In the genomic region with DNA sequence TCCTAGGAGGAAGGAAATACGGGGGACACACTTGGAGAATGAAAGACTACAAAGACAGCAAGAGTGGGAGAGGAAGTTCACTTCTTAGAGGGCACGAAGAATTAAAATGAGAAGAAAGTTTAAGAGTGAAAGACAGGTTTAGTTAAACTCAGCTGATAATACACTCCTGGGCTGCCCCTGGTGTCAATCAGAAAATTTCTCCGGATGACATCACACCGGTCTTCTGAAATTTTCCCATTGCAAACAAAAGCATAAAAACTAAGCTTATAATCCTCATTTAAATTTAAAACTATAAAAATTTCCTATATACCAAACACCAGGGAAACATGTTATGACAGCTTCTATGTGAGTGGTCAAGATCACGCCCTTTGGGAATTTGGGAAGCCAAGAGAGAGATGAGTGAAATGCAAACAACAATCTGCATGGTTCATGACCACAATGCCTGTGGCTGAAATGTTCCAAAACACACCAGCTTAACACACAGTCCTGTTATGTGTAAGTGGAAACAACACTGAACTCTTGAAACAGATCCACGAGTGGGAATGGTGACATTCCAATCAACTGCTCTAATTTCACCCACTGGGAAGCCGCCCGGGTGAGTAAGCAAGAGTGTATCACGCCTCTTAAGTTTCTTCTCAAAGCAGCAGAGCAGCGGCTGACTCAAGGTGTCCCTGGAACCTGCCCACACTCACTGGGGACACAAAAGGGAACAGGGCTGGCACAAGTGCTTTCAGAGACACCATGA, we compare ENCODE assay signal across 9 cellular contexts. TPM values are rescaled to one million over a fixed set of nuclear protein-coding genes. Genes with fewer than 3 reads are reported as not detected.
DNase-seq lines count a peak whose midpoint lies in the region; ATAC-seq, FAIRE-seq and TF ChIP-seq lines count a peak whose summit lies in the region.
"Had no signal": no experiment of that assay in that cellular context is flagged by ENCODE, and none has a peak within 500 bp of the region (broad histone marks: within the 10 kb centered on the region; RNA-seq: fewer than 3 reads in every experiment).

No MANE protein-coding gene starts in this region.

- 90% methylated on average over 10 of the region's 10 CpGs for WGBS in HepG2 (ENCODE audit: low lambda C conversion rate)

- peaks cover 0 to 11% of the 10 kb centered on the region in 2 experiments; a peak in 3 of 5 replicates for H3K36me3 ChIP-seq in HepG2 (replicated peaks in 1 of 2; ENCODE audit: control insufficient read depth in 1 of 2, insufficient read depth in 2 of 2, low read length in 2 of 2)

- H2AFZ ChIP-seq in HepG2 (ENCODE audit: low read length): no peak overlapping the region

- TF ChIP-seq EP300 in HepG2 (IDR thresholded peaks at IDR 0.05; ENCODE audit: low read depth in 2 of 2, low read length in 2 of 2): no peak
- TF ChIP-seq EP300 in HepG2 (CRISPR knock-in tag; IDR thresholded peaks at IDR 0.05; ENCODE audit: borderline replicate concordance): no peak

- ATAC-seq in activated naive CD8-positive, alpha-beta T cell treated with anti-CD3 and anti-CD28 coated beads, Interleukin-2, amount 50 U/mL, for 24 hours: peak; percentile 61
- ATAC-seq in HepG2 (no peak), GM21717 (IDR thresholded peaks at IDR 0.05; ENCODE audit: unreplicated experiment) (no peak)

- peaks cover 94% of the 10 kb centered on the region for H3K4me1 ChIP-seq in HepG2 (ENCODE audit: insufficient read depth, low read length)

- peaks cover 97% of the 10 kb centered on the region for H4K20me1 ChIP-seq in HepG2 (ENCODE audit: insufficient read depth, low read length)

- no TSS peak for BruUV-seq in HepG2 (replicated peaks; lab: Mats Ljungman, UMichigan)

- peak overlapping the region; percentile 90 for H3K27ac Mint-ChIP-seq in activated naive CD8-positive, alpha-beta T cell treated with anti-CD3 and anti-CD28 coated beads, Interleukin-2, amount 50 U/mL, for 24 hours
- H3K27ac Mint-ChIP-seq in type B pancreatic cell: peak overlapping the region; percentile 50

- DNase-seq in activated effector memory CD4-positive, alpha-beta T cell treated with anti-CD3 and anti-CD28 coated beads, Interleukin-2, amount 50 U/mL, for 16 hours: peak; percentile 72
- no peak for DNase-seq in activated effector memory CD4-positive, alpha-beta T cell treated with Interleukin-2 at 50 U/mL for 16 hours
- no peak for DNase-seq in activated naive CD8-positive, alpha-beta T cell treated with anti-CD3 and anti-CD28 coated beads, Interleukin-2, amount 50 U/mL, for 24 hours
- DNase-seq in HepG2 (ENCODE audit: low spot score) (no peak), type B pancreatic cell (ENCODE audit: extremely low spot score, unreplicated experiment) (no peak), midbrain (lab: John Stamatoyannopoulos, UW) (no peak), GOT3 (lab: John Stamatoyannopoulos, UW) (no peak)

- H3K27me3 ChIP-seq in HepG2 (ENCODE audit: control insufficient read depth in 1 of 2, insufficient read depth in 2 of 2, low read length in 2 of 2): no peaks in the 10 kb centered on the region

- CTCF ChIA-PET in HepG2 (lab: Yijun Ruan, JAX; ENCODE audit: low intra/inter-chr PET ratio, low total read pairs): no interaction called here

- in situ Hi-C loops in HepG2 (cut with HindIII; ENCODE audit: extremely low pct_ligation_motif_present, low pct_unique_long_range_greater_than_20kb): no loop called here

- H3K9ac ChIP-seq in HepG2 (ENCODE audit: insufficient read depth, low read depth, low read length): no peak overlapping the region

- no peaks in the 10 kb centered on the region for H3K9me3 Mint-ChIP-seq in activated naive CD8-positive, alpha-beta T cell treated with anti-CD3 and anti-CD28 coated beads, Interleukin-2, amount 50 U/mL, for 24 hours
- H3K9me3 Mint-ChIP-seq in type B pancreatic cell: no peaks in the 10 kb centered on the region

- no peak for FAIRE-seq in HepG2 (lab: Jason Lieb, UNC)

- TF ChIP-seq POLR2A in HepG2 (IDR thresholded peaks at IDR 0.05; ENCODE audit: insufficient read depth in 1 of 2, low read depth in 2 of 2, low read length in 2 of 2): no peak

- intact Hi-C loops in HepG2 (cut with micrococcal nuclease; ENCODE audit: unreplicated experiment): loop anchor here (10.0 kb wide), 1 partner anchor 91 kb away; a partner anchor contains a TSS

- no peaks in the 10 kb centered on the region for H3K27me3 Mint-ChIP-seq in activated naive CD8-positive, alpha-beta T cell treated with anti-CD3 and anti-CD28 coated beads, Interleukin-2, amount 50 U/mL, for 24 hours
- no peaks in the 10 kb centered on the region for H3K27me3 Mint-ChIP-seq in type B pancreatic cell

- H3K79me2 ChIP-seq in HepG2 (ENCODE audit: insufficient read depth, low read length): peaks cover 100% of the 10 kb centered on the region

- POLR2A ChIA-PET in HepG2 (lab: Yijun Ruan, JAX): interaction anchor here (0.6 to 6.6 kb wide), 2 partner anchors 14 to 18 kb away, joined by 3 to 54 read pairs; no protein-coding TSS in a partner anchor

- no peaks in the 10 kb centered on the region for H3K36me3 Mint-ChIP-seq in activated naive CD8-positive, alpha-beta T cell treated with anti-CD3 and anti-CD28 coated beads, Interleukin-2, amount 50 U/mL, for 24 hours (ENCODE audit: low read depth)
- no peaks in the 10 kb centered on the region for H3K36me3 Mint-ChIP-seq in type B pancreatic cell

- no peak overlapping the region for H3K4me3 ChIP-seq in HepG2 (replicated peaks in 1 of 3; ENCODE audit: insufficient read depth in 1 of 3, low read depth in 2 of 3, low read length in 3 of 3)

- peaks cover 93% of the 10 kb centered on the region for H3K4me1 Mint-ChIP-seq in activated naive CD8-positive, alpha-beta T cell treated with anti-CD3 and anti-CD28 coated beads, Interleukin-2, amount 50 U/mL, for 24 hours
- peaks cover 75% of the 10 kb centered on the region for H3K4me1 Mint-ChIP-seq in type B pancreatic cell (ENCODE audit: unreplicated experiment)

- peak overlapping the region; percentile 70 for H3K27ac ChIP-seq in HepG2 (ENCODE audit: extremely low read length, insufficient read depth, low read length)

- no peak for TF ChIP-seq RAD21 in HepG2 (CRISPR knock-in tag; IDR thresholded peaks at IDR 0.05)

- peak overlapping the region; percentile 54 for H3K4me3 Mint-ChIP-seq in activated naive CD8-positive, alpha-beta T cell treated with anti-CD3 and anti-CD28 coated beads, Interleukin-2, amount 50 U/mL, for 24 hours
- peak overlapping the region; percentile 30 for H3K4me3 Mint-ChIP-seq in type B pancreatic cell

- H3K4me2 ChIP-seq in HepG2 (ENCODE audit: low read depth, low read length): no peak overlapping the region

- TF ChIP-seq CTCF in HepG2 (CRISPR knock-in tag; IDR thresholded peaks at IDR 0.05) (no peak), type B pancreatic cell (conservative IDR thresholded peaks at IDR 0.05) (no peak)

- H3K9me3 ChIP-seq in HepG2 (ENCODE audit: low read length): no peaks in the 10 kb centered on the region

TF ChIP-seq in HepG2, 621 proteins besides CTCF, POLR2A, EP300 and RAD21 (continues in another document):
- no peak for TF ChIP-seq LCORL (IDR thresholded peaks at IDR 0.05)
- TF ChIP-seq LCORL (CRISPR knock-in tag; IDR thresholded peaks at IDR 0.05): no peak

RNA-seq across cellular contexts. Expression of a gene that starts 49.0 kb away (rescaled TPM):
- total RNA-seq in HepG2 (2016; rRNA removed; fragmentation: Illumina TruSeq; extraction: Trizol) (11.4 TPM in 2 replicates), type B pancreatic cell (ENCODE audit: low replicate concordance) (108 and 123 TPM in 2 replicates)
- total RNA-seq in HepG2 (2016; cell fraction: cytosol; rRNA removed; fragmentation: Illumina TruSeq; extraction: Trizol; ENCODE audit: low read depth): 9.3 and 10.8 TPM in 2 replicates
- total RNA-seq in HepG2 (2016; cell fraction: insoluble cytoplasmic fraction; rRNA removed; fragmentation: Illumina TruSeq; extraction: Trizol): 9.9 and 11.8 TPM in 2 replicates
- 14.9 and 16.5 TPM in 2 replicates for total RNA-seq in HepG2 (2016; cell fraction: membrane; rRNA removed; fragmentation: Illumina TruSeq; extraction: Trizol)
- total RNA-seq in HepG2 (2016; cell fraction: nucleus; rRNA removed; fragmentation: Illumina TruSeq; extraction: Trizol): 16.3 and 19.3 TPM in 2 replicates
- 10.5 TPM in 2 replicates for polyA plus RNA-seq in HepG2 (2011; rRNA removed)
- polyA plus RNA-seq in HepG2 (2011; cell fraction: cytosol; rRNA removed): 5.5 and 5.9 TPM in 2 replicates
- 33.7 and 40.9 TPM in 2 replicates for polyA plus RNA-seq in HepG2 (2011; cell fraction: nucleus; rRNA removed)
- 38.7 and 50.8 TPM in 2 replicates for polyA plus RNA-seq in HepG2 (2012)
- 3.9 and 4.0 TPM in 2 replicates for polyA plus RNA-seq in HepG2 (2016; cell fraction: cytosol; fragmentation: Illumina TruSeq; extraction: Trizol; ENCODE audit: low read depth)
- 19.8 and 29.3 TPM in 2 replicates for polyA plus RNA-seq in HepG2 (2016; cell fraction: insoluble cytoplasmic fraction; fragmentation: Illumina TruSeq; extraction: Trizol; ENCODE audit: low read depth)
- polyA plus RNA-seq in HepG2 (2016; cell fraction: membrane; fragmentation: Illumina TruSeq; extraction: Trizol; ENCODE audit: low read depth): 14.9 and 16.3 TPM in 2 replicates
- 50.8 and 56.4 TPM in 2 replicates for polyA plus RNA-seq in HepG2 (2016; cell fraction: nucleus; fragmentation: Illumina TruSeq; extraction: Trizol; ENCODE audit: insufficient read depth, low read depth)
- 42.7 and 54.2 TPM in 2 replicates for polyA minus RNA-seq in HepG2 (2011; rRNA and poly(A)+ RNA removed; ENCODE audit: low replicate concordance)
- 22.2 and 24.6 TPM in 2 replicates for polyA minus RNA-seq in HepG2 (2011; cell fraction: cytosol; rRNA and poly(A)+ RNA removed)
- polyA minus RNA-seq in HepG2 (2011; cell fraction: nucleus; rRNA and poly(A)+ RNA removed): 49.4 and 56.1 TPM in 2 replicates

RNA-seq across cellular contexts. Expression of a gene that starts 51.1 kb away (rescaled TPM):
- total RNA-seq in HepG2 (2016; rRNA removed; fragmentation: Illumina TruSeq; extraction: Trizol) (0.07 TPM in 1 of 2 replicates, not detected in the other), type B pancreatic cell (ENCODE audit: low replicate concordance) (5.1 and 9.4 TPM in 2 replicates)
- not detected in 2 replicates for total RNA-seq in HepG2 (2016; cell fraction: cytosol; rRNA removed; fragmentation: Illumina TruSeq; extraction: Trizol; ENCODE audit: low read depth)
- 0.06 TPM in 1 of 2 replicates, not detected in the other for total RNA-seq in HepG2 (2016; cell fraction: insoluble cytoplasmic fraction; rRNA removed; fragmentation: Illumina TruSeq; extraction: Trizol)
- total RNA-seq in HepG2 (2016; cell fraction: membrane; rRNA removed; fragmentation: Illumina TruSeq; extraction: Trizol): not detected in 2 replicates
- not detected in 2 replicates for total RNA-seq in HepG2 (2016; cell fraction: nucleus; rRNA removed; fragmentation: Illumina TruSeq; extraction: Trizol)
- 0.15 and 0.17 TPM in 2 replicates for polyA plus RNA-seq in HepG2 (2011; rRNA removed)
- 0.04 and 0.05 TPM in 2 replicates for polyA plus RNA-seq in HepG2 (2011; cell fraction: cytosol; rRNA removed)
- 0.78 and 0.82 TPM in 2 replicates for polyA plus RNA-seq in HepG2 (2011; cell fraction: nucleus; rRNA removed)
- 0.07 TPM in 1 of 2 replicates, not detected in the other for polyA plus RNA-seq in HepG2 (2012)
- not detected in 2 replicates for polyA plus RNA-seq in HepG2 (2016; cell fraction: cytosol; fragmentation: Illumina TruSeq; extraction: Trizol; ENCODE audit: low read depth)
- not detected in 2 replicates for polyA plus RNA-seq in HepG2 (2016; cell fraction: insoluble cytoplasmic fraction; fragmentation: Illumina TruSeq; extraction: Trizol; ENCODE audit: low read depth)
- polyA plus RNA-seq in HepG2 (2016; cell fraction: membrane; fragmentation: Illumina TruSeq; extraction: Trizol; ENCODE audit: low read depth): 0.10 TPM in 1 of 2 replicates, not detected in the other
- not detected in 2 replicates for polyA plus RNA-seq in HepG2 (2016; cell fraction: nucleus; fragmentation: Illumina TruSeq; extraction: Trizol; ENCODE audit: insufficient read depth, low read depth)
- 0.76 and 0.96 TPM in 2 replicates for polyA minus RNA-seq in HepG2 (2011; rRNA and poly(A)+ RNA removed; ENCODE audit: low replicate concordance)
- not detected in 2 replicates for polyA minus RNA-seq in HepG2 (2011; cell fraction: cytosol; rRNA and poly(A)+ RNA removed)
- 0.99 and 1.2 TPM in 2 replicates for polyA minus RNA-seq in HepG2 (2011; cell fraction: nucleus; rRNA and poly(A)+ RNA removed)
- total RNA-seq: pulmonary artery endothelial cell had no signal
